24 cellular contexts compared by ENCODE assay signal in genomic region chr1:9865745-9866144, GRCh38. TPM values are rescaled to one million over a fixed set of nuclear protein-coding genes. Genes with fewer than 3 reads are reported as not detected.
A peak's percentile ranks its signal among the peaks of the same experiment; 100 is the strongest.
DNase-seq lines count a peak whose midpoint lies in the region; ATAC-seq and TF ChIP-seq lines count a peak whose summit lies in the region.
"Had no signal": no experiment of that assay in that cellular context is flagged by ENCODE, and none has a peak within 500 bp of the region (broad histone marks: within the 10 kb centered on the region; RNA-seq: fewer than 3 reads in every experiment).

No MANE protein-coding gene starts in this region.

- intact Hi-C loops in CD14-positive monocyte (cut with micrococcal nuclease), result loop anchor here (2.0 to 10.0 kb wide), 5 partner anchors 81 to 371 kb away; no protein-coding TSS in a partner anchor

- peaks cover 17% of the 10 kb centered on the region for H3K36me3 ChIP-seq in BLaER1
- no peaks in the 10 kb centered on the region for H3K36me3 ChIP-seq in GM23338 (ENCODE audit: insufficient read depth)

- 0 out of 2 replicates have a peak, but pooled peaks cover 6% of the 10 kb centered on the region for H3F3A ChIP-seq in GM23338 (replicated peaks; ENCODE audit: low read depth)

- H4K20me1 ChIP-seq in BLaER1 (0 out of 2 replicates have a peak, but pooled peaks cover 5% of the 10 kb centered on the region), GM23338 (replicated peaks; ENCODE audit: insufficient read depth) (0 out of 2 replicates have a peak, but pooled peaks cover 2% of the 10 kb centered on the region)

- H3K4me1 Mint-ChIP-seq in GM23338 (peaks cover 9% of the 10 kb centered on the region), WTC11 (peaks cover 8% of the 10 kb centered on the region), nephron (peaks cover 14% of the 10 kb centered on the region), CD14-positive monocyte (no peaks in the 10 kb centered on the region)

- H2AFZ ChIP-seq in GM23338, result no peak overlapping the region

- H3K27ac Mint-ChIP-seq in GM23338 (0 out of 2 replicates have a peak overlapping the region, but pooled peaks have one; percentile 69), WTC11 (peak overlapping the region; percentile 19; the same call in 1 of the 2 replicates), nephron (peak overlapping the region in 2 of 3 experiments; percentile 24 to 61), CD14-positive monocyte (no peak overlapping the region)
- H3K27ac Mint-ChIP-seq: stimulated activated effector memory CD8-positive, alpha-beta T cell treated with anti-CD3 and anti-CD28 coated beads, Interleukin-12 subunit alpha, Interleukin-12 subunit beta, amount 100 ng/mL, for 72 hours had no signal

- CTCF ChIA-PET in WTC11 (lab: Charles Lee), result interaction anchor here (1.0 to 5.7 kb wide), 6 partner anchors 12 to 145 kb away, joined by 3 to 44 read pairs (median 6); no protein-coding TSS in a partner anchor

- H3K79me2 ChIP-seq in GM23338 (replicated peaks; ENCODE audit: insufficient read depth), result no peaks in the 10 kb centered on the region

- peaks cover 4% of the 10 kb centered on the region; the same call in 1 of the 3 replicates for H3K36me3 Mint-ChIP-seq in GM23338 (ENCODE audit: low read depth)
- H3K36me3 Mint-ChIP-seq in WTC11, result no peaks in the 10 kb centered on the region
- H3K36me3 Mint-ChIP-seq in nephron (ENCODE audit: low read depth), result peaks cover 13% of the 10 kb centered on the region
- peaks cover 40 to 74% of the 10 kb centered on the region in 2 donors for H3K36me3 Mint-ChIP-seq in CD14-positive monocyte
- H3K36me3 Mint-ChIP-seq: naive thymus-derived CD8-positive, alpha-beta T cell had no signal

- no peak overlapping the region for H3K4me3 Mint-ChIP-seq in GM23338
- no peak overlapping the region for H3K4me3 Mint-ChIP-seq in WTC11
- no peak overlapping the region for H3K4me3 Mint-ChIP-seq in nephron
- no peak overlapping the region for H3K4me3 Mint-ChIP-seq in CD14-positive monocyte
- H3K4me3 Mint-ChIP-seq: naive thymus-derived CD8-positive, alpha-beta T cell; stimulated activated effector memory CD8-positive, alpha-beta T cell treated with anti-CD3 and anti-CD28 coated beads, Interleukin-12 subunit alpha, Interleukin-12 subunit beta, amount 100 ng/mL, for 72 hours had no signal

- POLR2A ChIA-PET in WTC11 (lab: Charles Lee), result no interaction called here

- H3K9ac ChIP-seq in BLaER1, result peak overlapping the region; percentile 47; the same call in 1 of the 2 replicates

- H3K4me1 ChIP-seq in BLaER1 (peaks cover 79% of the 10 kb centered on the region), GM23338 (ENCODE audit: insufficient read depth) (no peaks in the 10 kb centered on the region)

- peaks cover 4% of the 10 kb centered on the region for H3K27me3 Mint-ChIP-seq in GM23338 (ENCODE audit: insufficient read depth, low read depth, poor library complexity)
- no peaks in the 10 kb centered on the region for H3K27me3 Mint-ChIP-seq in WTC11 (ENCODE audit: low read depth)
- no peaks in the 10 kb centered on the region for H3K27me3 Mint-ChIP-seq in nephron (ENCODE audit: low read depth)
- H3K27me3 Mint-ChIP-seq in CD14-positive monocyte (ENCODE audit: low read depth in 3 of 3), result peaks cover 0 to 4% (median 0%) of the 10 kb centered on the region in 3 donors
- H3K27me3 Mint-ChIP-seq: naive thymus-derived CD8-positive, alpha-beta T cell had no signal

- H3K9me3 Mint-ChIP-seq in GM23338, result no peaks in the 10 kb centered on the region
- no peaks in the 10 kb centered on the region for H3K9me3 Mint-ChIP-seq in WTC11
- no peaks in the 10 kb centered on the region for H3K9me3 Mint-ChIP-seq in nephron
- peaks cover 0 to 2% (median 0%) of the 10 kb centered on the region in 7 donors for H3K9me3 Mint-ChIP-seq in CD14-positive monocyte
- H3K9me3 Mint-ChIP-seq: naive thymus-derived CD8-positive, alpha-beta T cell; stimulated activated effector memory CD8-positive, alpha-beta T cell treated with anti-CD3 and anti-CD28 coated beads, Interleukin-12 subunit alpha, Interleukin-12 subunit beta, amount 100 ng/mL, for 72 hours had no signal

- H3K27me3 ChIP-seq in BLaER1 (no peaks in the 10 kb centered on the region), GM23338 (ENCODE audit: insufficient read depth) (no peaks in the 10 kb centered on the region)
- H3K27me3 ChIP-seq: adrenal gland, gastroesophageal sphincter had no signal

- H3K9me3 ChIP-seq in BLaER1, result no peaks in the 10 kb centered on the region
- H3K9me3 ChIP-seq: adrenal gland, gastroesophageal sphincter had no signal

- TF ChIP-seq CTCF in GM23338 (conservative IDR thresholded peaks at IDR 0.05; ENCODE audit: low read depth in 2 of 2) (no peak), WTC11 (IDR thresholded peaks at IDR 0.05) (no peak), nephron (IDR thresholded peaks at IDR 0.05; ENCODE audit: unreplicated experiment in 3 of 3) (no peak), CD14-positive monocyte (IDR thresholded peaks at IDR 0.05) (no peak)

- ATAC-seq in GM23338, result no peak
- no peak for ATAC-seq in WTC11
- ATAC-seq in GM18909 (IDR thresholded peaks at IDR 0.05; ENCODE audit: poor library complexity, unreplicated experiment), result no peak
- no peak for ATAC-seq in GM19328 (IDR thresholded peaks at IDR 0.05; ENCODE audit: unreplicated experiment)
- ATAC-seq: activated CD4-positive, CD25-positive, alpha-beta regulatory T cell treated with anti-CD3 and anti-CD28 coated beads, Interleukin-2, amount 50 U/mL, for 24 hours; gastroesophageal sphincter; naive thymus-derived CD8-positive, alpha-beta T cell; stimulated activated effector memory CD8-positive, alpha-beta T cell treated with anti-CD3 and anti-CD28 coated beads, Interleukin-12 subunit alpha, Interleukin-12 subunit beta, amount 100 ng/mL, for 72 hours had no signal

- H3K27ac ChIP-seq in BLaER1, result peak overlapping the region; percentile 55
- H3K27ac ChIP-seq in GM23338 (ENCODE audit: low read depth), result no peak overlapping the region
- H3K27ac ChIP-seq: adrenal gland, gastroesophageal sphincter had no signal

- no peak overlapping the region for H3K4me3 ChIP-seq in BLaER1
- H3K4me3 ChIP-seq in GM23338, result no peak overlapping the region
- H3K4me3 ChIP-seq: adrenal gland, gastroesophageal sphincter had no signal

- peak overlapping the region; percentile 85 for H3K4me2 ChIP-seq in BLaER1
- H3K4me2 ChIP-seq in GM23338, result no peak overlapping the region

- no peak for DNase-seq in GM23338 (ENCODE audit: low spot score)
- DNase-seq in WTC11 (ENCODE audit: low spot score), result no peak
- DNase-seq in CD14-positive monocyte (ENCODE audit: low spot score), result no peak
- DNase-seq: activated CD4-positive, alpha-beta T cell treated with anti-CD3 and anti-CD28 coated beads, Interleukin-2, amount 50 U/mL, for 4 hours; activated naive CD4-positive, alpha-beta T cell treated with Interleukin-2 at 50 U/mL for 16 hours; adrenal gland; DMS 273 treated with DMSO at 0.1 percent for 48 hours; MV-4-11; naive thymus-derived CD8-positive, alpha-beta T cell; NCI-H1436; NCI-H2107; NCI-H446; OCI-M1; stimulated activated CD4-positive, alpha-beta T cell treated with anti-CD3 and anti-CD28 coated beads, Interleukin-15, amount 100 ng/mL, for 24 hours; stimulated activated CD4-positive, alpha-beta T cell treated with anti-CD3 and anti-CD28 coated beads, Interleukin-4, amount 100 ng/mL, for 4 hours; substantia nigra; T-helper 1 cell had no signal

- H3K9me2 ChIP-seq in GM23338 (ENCODE audit: insufficient read depth), result no peaks in the 10 kb centered on the region

TF ChIP-seq in GM23338, 12 proteins besides CTCF, POLR2A, EP300 and RAD21:
- TF ChIP-seq POLR2AphosphoS5 (IDR thresholded peaks at IDR 0.05; ENCODE audit: low read depth), result no peak

TF ChIP-seq in WTC11, 78 proteins besides CTCF, POLR2A, EP300 and RAD21 (continues in another document):
- TF ChIP-seq EMX1 (CRISPR knock-in tag; IDR thresholded peaks at IDR 0.05) (no peak), CDX4 (CRISPR knock-in tag; IDR thresholded peaks at IDR 0.05; ENCODE audit: borderline replicate concordance) (no peak), ATF3 (CRISPR knock-in tag; conservative IDR thresholded peaks at IDR 0.05) (no peak), SOX15 (CRISPR knock-in tag; IDR thresholded peaks at IDR 0.05) (no peak), ZNF512 (CRISPR knock-in tag; IDR thresholded peaks at IDR 0.05; ENCODE audit: borderline replicate concordance) (no peak), SMAD3 (CRISPR knock-in tag; IDR thresholded peaks at IDR 0.05; ENCODE audit: borderline replicate concordance) (no peak)

RNA-seq across cellular contexts. Expression of gene CLSTN1, which starts 42.0 kb away (rescaled TPM):
- 56.4 and 66.2 TPM in 2 replicates for total RNA-seq in GM23338 (2014; rRNA removed; shearing (Covaris generic))
- polyA plus RNA-seq in GM23338 (2016; fragmentation: Nextera tagmentation; extraction: Ambion mirVana) (38.5 and 41.7 TPM in 2 replicates), CD14-positive monocyte (1 to 10 TPM; 5.2 to 5.3 TPM)
- total RNA-seq in WTC11 (2021), result 119 to 128 TPM (median 124 TPM) in 3 replicates

RNA-seq across cellular contexts. Expression of gene CTNNBIP1, which starts 44.3 kb away (rescaled TPM):
- total RNA-seq in GM23338 (2014; rRNA removed; shearing (Covaris generic)), result 50.8 and 55.1 TPM in 2 replicates
- polyA plus RNA-seq in GM23338 (2016; fragmentation: Nextera tagmentation; extraction: Ambion mirVana), result 30.2 and 30.3 TPM in 2 replicates
- total RNA-seq in WTC11 (2021), result 51.8 to 58.2 TPM (median 53.0 TPM) in 3 replicates
- polyA plus RNA-seq in CD14-positive monocyte, result 10 to 100 TPM; 26.2 to 26.8 TPM

Comparison
In these comparisons a context has a peak if more than half of its experiments do, and no peak if none do; other contexts are left out.
1. H3K27ac Mint-ChIP-seq: peak in GM23338 (single experiment), WTC11 (single experiment) and nephron (2 of 3); none in CD14-positive monocyte (0 of 7).